1 cellular context compared by ENCODE assay signal in genomic region chr14:88385212-88386101, GRCh38.
TF ChIP-seq lines count a peak whose summit lies in the region.

Gene SPATA7, plus strand, starts transcription at chr14:88385657. Its CDS starts 162 bp downstream, at chr14:88385819.

TF ChIP-seq in K562, 482 proteins besides CTCF, POLR2A, EP300 and RAD21 (continued from another document and continues in another):
- TF ChIP-seq VEZF1 (CRISPR knock-in tag; IDR thresholded peaks at IDR 0.05) (peak; percentile 49), CBX3 (IDR thresholded peaks at IDR 0.05; ENCODE audit: borderline replicate concordance in 1 of 2, low read length in 2 of 2) (no peak), MXI1 (IDR thresholded peaks at IDR 0.05; ENCODE audit: low read depth, low read length) (0 out of 2 replicates have a peak, but pooled peaks have one; percentile 36), MCM7 (IDR thresholded peaks at IDR 0.05) (no peak), CTBP1 (IDR thresholded peaks at IDR 0.05; ENCODE audit: borderline replicate concordance) (peak; percentile 54; the same call in 1 of the 2 replicates), SRSF3 (IDR thresholded peaks at IDR 0.05; ENCODE audit: insufficient read depth, low read length) (no peak), RCOR1 (IDR thresholded peaks at IDR 0.05; ENCODE audit: borderline replicate concordance in 1 of 2, low read depth in 2 of 2, low read length in 2 of 2) (peak in 1 of 2 experiments; percentile 30; a peak in 1 of 4 replicates), TAF15 (IDR thresholded peaks at IDR 0.05; ENCODE audit: low read depth, low read length) (no peak), SMC3 (conservative IDR thresholded peaks at IDR 0.05; ENCODE audit: insufficient read depth, low read depth, low read length) (no peak), MNT (conservative IDR thresholded peaks at IDR 0.05) (peak; percentile 24 to 45; a peak in 1 of 4 replicates), POLR2G (IDR thresholded peaks at IDR 0.05; ENCODE audit: low read depth, low read length) (peak; percentile 59; the same call in 1 of the 2 replicates), CREB1 (IDR thresholded peaks at IDR 0.05) (peak; percentile 96), CREB1 (CRISPR knock-in tag; IDR thresholded peaks at IDR 0.05) (peak; percentile 94), MED1 (CRISPR knock-in tag; IDR thresholded peaks at IDR 0.05; ENCODE audit: borderline replicate concordance) (no peak), HMGN3 (IDR thresholded peaks at IDR 0.05; ENCODE audit: borderline replicate concordance, extremely low read depth, insufficient read length, low read depth, low read length) (no peak), XRCC3 (IDR thresholded peaks at IDR 0.05) (no peak), DDX20 (tag; IDR thresholded peaks at IDR 0.05; ENCODE audit: low read depth) (no peak), ZBTB8A (IDR thresholded peaks at IDR 0.05; ENCODE audit: partially characterized antibody) (no peak), YY1 (IDR thresholded peaks at IDR 0.05; ENCODE audit: borderline replicate concordance in 1 of 3, control insufficient read depth in 1 of 3, extremely low read depth in 1 of 3, insufficient read depth in 3 of 3, insufficient read length in 1 of 3, insufficient replicate concordance in 2 of 3, low read depth in 1 of 3, low read length in 2 of 3) (no peak), ZNF224 (CRISPR knock-in tag; IDR thresholded peaks at IDR 0.05) (no peak), KLF16 (IDR thresholded peaks at IDR 0.05) (no peak), MTA3 (IDR thresholded peaks at IDR 0.05; ENCODE audit: borderline replicate concordance) (no peak), ADNP (tag; IDR thresholded peaks at IDR 0.05) (no peak)
- TF ChIP-seq, protein P1, sequence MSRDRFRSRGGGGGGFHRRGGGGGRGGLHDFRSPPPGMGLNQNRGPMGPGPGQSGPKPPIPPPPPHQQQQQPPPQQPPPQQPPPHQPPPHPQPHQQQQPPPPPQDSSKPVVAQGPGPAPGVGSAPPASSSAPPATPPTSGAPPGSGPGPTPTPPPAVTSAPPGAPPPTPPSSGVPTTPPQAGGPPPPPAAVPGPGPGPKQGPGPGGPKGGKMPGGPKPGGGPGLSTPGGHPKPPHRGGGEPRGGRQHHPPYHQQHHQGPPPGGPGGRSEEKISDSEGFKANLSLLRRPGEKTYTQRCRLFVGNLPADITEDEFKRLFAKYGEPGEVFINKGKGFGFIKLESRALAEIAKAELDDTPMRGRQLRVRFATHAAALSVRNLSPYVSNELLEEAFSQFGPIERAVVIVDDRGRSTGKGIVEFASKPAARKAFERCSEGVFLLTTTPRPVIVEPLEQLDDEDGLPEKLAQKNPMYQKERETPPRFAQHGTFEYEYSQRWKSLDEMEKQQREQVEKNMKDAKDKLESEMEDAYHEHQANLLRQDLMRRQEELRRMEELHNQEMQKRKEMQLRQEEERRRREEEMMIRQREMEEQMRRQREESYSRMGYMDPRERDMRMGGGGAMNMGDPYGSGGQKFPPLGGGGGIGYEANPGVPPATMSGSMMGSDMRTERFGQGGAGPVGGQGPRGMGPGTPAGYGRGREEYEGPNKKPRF (IDR thresholded peaks at IDR 0.05; ENCODE audit: low read depth, low read length): no peak
- TF ChIP-seq, protein P2, sequence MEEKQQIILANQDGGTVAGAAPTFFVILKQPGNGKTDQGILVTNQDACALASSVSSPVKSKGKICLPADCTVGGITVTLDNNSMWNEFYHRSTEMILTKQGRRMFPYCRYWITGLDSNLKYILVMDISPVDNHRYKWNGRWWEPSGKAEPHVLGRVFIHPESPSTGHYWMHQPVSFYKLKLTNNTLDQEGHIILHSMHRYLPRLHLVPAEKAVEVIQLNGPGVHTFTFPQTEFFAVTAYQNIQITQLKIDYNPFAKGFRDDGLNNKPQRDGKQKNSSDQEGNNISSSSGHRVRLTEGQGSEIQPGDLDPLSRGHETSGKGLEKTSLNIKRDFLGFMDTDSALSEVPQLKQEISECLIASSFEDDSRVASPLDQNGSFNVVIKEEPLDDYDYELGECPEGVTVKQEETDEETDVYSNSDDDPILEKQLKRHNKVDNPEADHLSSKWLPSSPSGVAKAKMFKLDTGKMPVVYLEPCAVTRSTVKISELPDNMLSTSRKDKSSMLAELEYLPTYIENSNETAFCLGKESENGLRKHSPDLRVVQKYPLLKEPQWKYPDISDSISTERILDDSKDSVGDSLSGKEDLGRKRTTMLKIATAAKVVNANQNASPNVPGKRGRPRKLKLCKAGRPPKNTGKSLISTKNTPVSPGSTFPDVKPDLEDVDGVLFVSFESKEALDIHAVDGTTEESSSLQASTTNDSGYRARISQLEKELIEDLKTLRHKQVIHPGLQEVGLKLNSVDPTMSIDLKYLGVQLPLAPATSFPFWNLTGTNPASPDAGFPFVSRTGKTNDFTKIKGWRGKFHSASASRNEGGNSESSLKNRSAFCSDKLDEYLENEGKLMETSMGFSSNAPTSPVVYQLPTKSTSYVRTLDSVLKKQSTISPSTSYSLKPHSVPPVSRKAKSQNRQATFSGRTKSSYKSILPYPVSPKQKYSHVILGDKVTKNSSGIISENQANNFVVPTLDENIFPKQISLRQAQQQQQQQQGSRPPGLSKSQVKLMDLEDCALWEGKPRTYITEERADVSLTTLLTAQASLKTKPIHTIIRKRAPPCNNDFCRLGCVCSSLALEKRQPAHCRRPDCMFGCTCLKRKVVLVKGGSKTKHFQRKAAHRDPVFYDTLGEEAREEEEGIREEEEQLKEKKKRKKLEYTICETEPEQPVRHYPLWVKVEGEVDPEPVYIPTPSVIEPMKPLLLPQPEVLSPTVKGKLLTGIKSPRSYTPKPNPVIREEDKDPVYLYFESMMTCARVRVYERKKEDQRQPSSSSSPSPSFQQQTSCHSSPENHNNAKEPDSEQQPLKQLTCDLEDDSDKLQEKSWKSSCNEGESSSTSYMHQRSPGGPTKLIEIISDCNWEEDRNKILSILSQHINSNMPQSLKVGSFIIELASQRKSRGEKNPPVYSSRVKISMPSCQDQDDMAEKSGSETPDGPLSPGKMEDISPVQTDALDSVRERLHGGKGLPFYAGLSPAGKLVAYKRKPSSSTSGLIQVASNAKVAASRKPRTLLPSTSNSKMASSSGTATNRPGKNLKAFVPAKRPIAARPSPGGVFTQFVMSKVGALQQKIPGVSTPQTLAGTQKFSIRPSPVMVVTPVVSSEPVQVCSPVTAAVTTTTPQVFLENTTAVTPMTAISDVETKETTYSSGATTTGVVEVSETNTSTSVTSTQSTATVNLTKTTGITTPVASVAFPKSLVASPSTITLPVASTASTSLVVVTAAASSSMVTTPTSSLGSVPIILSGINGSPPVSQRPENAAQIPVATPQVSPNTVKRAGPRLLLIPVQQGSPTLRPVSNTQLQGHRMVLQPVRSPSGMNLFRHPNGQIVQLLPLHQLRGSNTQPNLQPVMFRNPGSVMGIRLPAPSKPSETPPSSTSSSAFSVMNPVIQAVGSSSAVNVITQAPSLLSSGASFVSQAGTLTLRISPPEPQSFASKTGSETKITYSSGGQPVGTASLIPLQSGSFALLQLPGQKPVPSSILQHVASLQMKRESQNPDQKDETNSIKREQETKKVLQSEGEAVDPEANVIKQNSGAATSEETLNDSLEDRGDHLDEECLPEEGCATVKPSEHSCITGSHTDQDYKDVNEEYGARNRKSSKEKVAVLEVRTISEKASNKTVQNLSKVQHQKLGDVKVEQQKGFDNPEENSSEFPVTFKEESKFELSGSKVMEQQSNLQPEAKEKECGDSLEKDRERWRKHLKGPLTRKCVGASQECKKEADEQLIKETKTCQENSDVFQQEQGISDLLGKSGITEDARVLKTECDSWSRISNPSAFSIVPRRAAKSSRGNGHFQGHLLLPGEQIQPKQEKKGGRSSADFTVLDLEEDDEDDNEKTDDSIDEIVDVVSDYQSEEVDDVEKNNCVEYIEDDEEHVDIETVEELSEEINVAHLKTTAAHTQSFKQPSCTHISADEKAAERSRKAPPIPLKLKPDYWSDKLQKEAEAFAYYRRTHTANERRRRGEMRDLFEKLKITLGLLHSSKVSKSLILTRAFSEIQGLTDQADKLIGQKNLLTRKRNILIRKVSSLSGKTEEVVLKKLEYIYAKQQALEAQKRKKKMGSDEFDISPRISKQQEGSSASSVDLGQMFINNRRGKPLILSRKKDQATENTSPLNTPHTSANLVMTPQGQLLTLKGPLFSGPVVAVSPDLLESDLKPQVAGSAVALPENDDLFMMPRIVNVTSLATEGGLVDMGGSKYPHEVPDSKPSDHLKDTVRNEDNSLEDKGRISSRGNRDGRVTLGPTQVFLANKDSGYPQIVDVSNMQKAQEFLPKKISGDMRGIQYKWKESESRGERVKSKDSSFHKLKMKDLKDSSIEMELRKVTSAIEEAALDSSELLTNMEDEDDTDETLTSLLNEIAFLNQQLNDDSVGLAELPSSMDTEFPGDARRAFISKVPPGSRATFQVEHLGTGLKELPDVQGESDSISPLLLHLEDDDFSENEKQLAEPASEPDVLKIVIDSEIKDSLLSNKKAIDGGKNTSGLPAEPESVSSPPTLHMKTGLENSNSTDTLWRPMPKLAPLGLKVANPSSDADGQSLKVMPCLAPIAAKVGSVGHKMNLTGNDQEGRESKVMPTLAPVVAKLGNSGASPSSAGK (IDR thresholded peaks at IDR 0.05): no peak
